ENCODE assay signal across 16 cellular contexts in genomic region chr6:96724641-96725040, GRCh38.
A peak's percentile ranks its signal among the peaks of the same experiment; 100 is the strongest.
DNase-seq lines count a peak whose midpoint lies in the region; ATAC-seq, FAIRE-seq and TF ChIP-seq lines count a peak whose summit lies in the region.
"Had no signal": no experiment of that assay in that cellular context is flagged by ENCODE, and none has a peak within 500 bp of the region (broad histone marks: within the 10 kb centered on the region; RNA-seq: fewer than 3 reads in every experiment).

No MANE protein-coding gene starts in this region.

- no peaks in the 10 kb centered on the region for H3K9me3 Mint-ChIP-seq in GM23338
- no peaks in the 10 kb centered on the region for H3K9me3 Mint-ChIP-seq in activated CD4-positive, alpha-beta T cell treated with anti-CD3 and anti-CD28 coated beads for 36 hours (ENCODE audit: low read depth)
- H3K9me3 Mint-ChIP-seq: CD4-positive, alpha-beta T cell; H9 had no signal

- ATAC-seq in GM23338 = peak; percentile 65
- ATAC-seq in activated CD4-positive, alpha-beta T cell treated with anti-CD3 and anti-CD28 coated beads for 36 hours = no peak

- no peak overlapping the region for H2BK5ac ChIP-seq in H1 (ENCODE audit: low read depth, low read length)

- H3K36me3 ChIP-seq in GM23338 (ENCODE audit: insufficient read depth) (no peaks in the 10 kb centered on the region), H1 (ENCODE audit: control insufficient read depth in 2 of 4, insufficient read depth in 4 of 4, low read length in 3 of 4) (no peaks in the 10 kb centered on the region)

- H3K4me1 ChIP-seq in GM23338 (ENCODE audit: insufficient read depth) (no peaks in the 10 kb centered on the region), H1 (replicated peaks in 1 of 4; ENCODE audit: control insufficient read depth in 3 of 4, insufficient read depth in 4 of 4, low read length in 3 of 4) (no peaks in the 10 kb centered on the region)

- TF ChIP-seq POLR2A in H1 (IDR thresholded peaks at IDR 0.05; ENCODE audit: control extremely low read depth in 1 of 2, low read depth in 2 of 2, low read length in 2 of 2) = no peak

- no peak overlapping the region for H2BK12ac ChIP-seq in H1 (ENCODE audit: low read depth, low read length)

- H3K27ac Mint-ChIP-seq in GM23338 = no peak overlapping the region
- H3K27ac Mint-ChIP-seq in activated CD4-positive, alpha-beta T cell treated with anti-CD3 and anti-CD28 coated beads for 36 hours = no peak overlapping the region
- H3K27ac Mint-ChIP-seq: B cell; CD4-positive, alpha-beta T cell; H9 had no signal

- no peak overlapping the region for H4K91ac ChIP-seq in H1 (replicated peaks; ENCODE audit: insufficient read length, low read length)

- FAIRE-seq in H1 (lab: Jason Lieb, UNC) = no peak
- FAIRE-seq: A204.1 had no signal

- H2AFZ ChIP-seq in GM23338 = no peak overlapping the region
- H2AFZ ChIP-seq in H1 (ENCODE audit: low read length) = peak overlapping the region; percentile 85
- H2AFZ ChIP-seq: GM23248 had no signal

- H3K27ac ChIP-seq in GM23338 (ENCODE audit: low read depth) (no peak overlapping the region), H1 (ENCODE audit: low read depth, low read length) (no peak overlapping the region)
- H3K27ac ChIP-seq: GM23248 had no signal

- no peak overlapping the region for H3K9ac ChIP-seq in H1 (replicated peaks in 1 of 4; ENCODE audit: extremely low read depth in 1 of 4, low read depth in 3 of 4, low read length in 3 of 4)
- H3K9ac ChIP-seq: GM23248 had no signal

- H3K4me2 ChIP-seq in GM23338 = no peak overlapping the region
- no peak overlapping the region for H3K4me2 ChIP-seq in H1 (ENCODE audit: insufficient read depth in 1 of 2, low read depth in 2 of 2, low read length in 2 of 2)

- H3K9me2 ChIP-seq in GM23338 (ENCODE audit: insufficient read depth) = 0 out of 2 replicates have a peak, but pooled peaks cover 4% of the 10 kb centered on the region

- H3K23me2 ChIP-seq in H1 (ENCODE audit: low read depth, low read length) = no peaks in the 10 kb centered on the region

- H3K4ac ChIP-seq in H1 (replicated peaks; ENCODE audit: insufficient read length, low read depth, low read length) = no peak overlapping the region

- H3K14ac ChIP-seq in H1 (ENCODE audit: insufficient read length) = no peak overlapping the region

- TF ChIP-seq RAD21 in H1 (IDR thresholded peaks at IDR 0.05 in 1 of 2, conservative IDR thresholded peaks at IDR 0.05 in 1 of 2; ENCODE audit: low read depth in 2 of 2, low read length in 2 of 2) = no peak

- H3K27me3 ChIP-seq in GM23338 (ENCODE audit: insufficient read depth) (no peaks in the 10 kb centered on the region), H1 (replicated peaks in 1 of 4; ENCODE audit: control insufficient read depth in 3 of 4, extremely low read depth in 1 of 4, insufficient read depth in 3 of 4, low read length in 3 of 4) (no peaks in the 10 kb centered on the region)

- no peak overlapping the region for H3K23ac ChIP-seq in H1 (ENCODE audit: insufficient read length)

- peaks cover 2% of the 10 kb centered on the region for H3K27me3 Mint-ChIP-seq in GM23338 (ENCODE audit: insufficient read depth, low read depth, poor library complexity)
- peaks cover 11% of the 10 kb centered on the region for H3K27me3 Mint-ChIP-seq in activated CD4-positive, alpha-beta T cell treated with anti-CD3 and anti-CD28 coated beads for 36 hours
- H3K27me3 Mint-ChIP-seq: B cell had no signal

- POLR2A ChIA-PET in H1 (lab: Charles Lee; ENCODE audit: partially characterized antibody) = no interaction called here
- POLR2A ChIA-PET in activated CD4-positive, alpha-beta T cell treated with anti-CD3 and anti-CD28 coated beads for 36 hours (lab: Charles Lee) = no interaction called here

- no peak overlapping the region for H3K18ac ChIP-seq in H1 (ENCODE audit: extremely low read depth, low read length)

- 85% methylated on average over 4 of the region's 4 CpGs; no CpG with 5 or more reads in 1 of the 2 experiments for WGBS in H1 (ENCODE audit: extremely low coverage in 1 of 2, insufficient coverage in 1 of 2, insufficient read length in 1 of 2, insufficient replicate concordance in 2 of 2, low coverage in 1 of 2, low lambda C conversion rate in 2 of 2, missing lambda C conversion rate in 1 of 2), 2 experiments

- no peak overlapping the region for H4K5ac ChIP-seq in H1 (ENCODE audit: insufficient read length, low read depth, low read length)

- H3K36me3 Mint-ChIP-seq in GM23338 (ENCODE audit: low read depth) = no peaks in the 10 kb centered on the region
- no peaks in the 10 kb centered on the region for H3K36me3 Mint-ChIP-seq in activated CD4-positive, alpha-beta T cell treated with anti-CD3 and anti-CD28 coated beads for 36 hours (ENCODE audit: low read depth)

- no peak overlapping the region for H3K56ac ChIP-seq in H1 (replicated peaks; ENCODE audit: insufficient read length, low read depth, low read length)

- H3K4me3 Mint-ChIP-seq in GM23338 = no peak overlapping the region
- no peak overlapping the region for H3K4me3 Mint-ChIP-seq in activated CD4-positive, alpha-beta T cell treated with anti-CD3 and anti-CD28 coated beads for 36 hours
- H3K4me3 Mint-ChIP-seq: B cell; CD4-positive, alpha-beta T cell; H9 had no signal

- H2BK20ac ChIP-seq in H1 (ENCODE audit: low read length) = no peak overlapping the region

- H3K4me3 ChIP-seq in GM23338 = no peak overlapping the region
- no peak overlapping the region for H3K4me3 ChIP-seq in H1 (ENCODE audit: extremely low read depth in 1 of 4, insufficient read depth in 2 of 4, low read depth in 3 of 4, low read length in 4 of 4)
- H3K4me3 ChIP-seq: GM23248 had no signal

- H3F3A ChIP-seq in GM23338 (replicated peaks; ENCODE audit: low read depth) = no peaks in the 10 kb centered on the region

- peak; percentile 4 for DNase-seq in NCI-H510A treated with DMSO at 0.1 percent for 48 hours (lab: John Stamatoyannopoulos, UW)
- no peak for DNase-seq in NCI-H510A (lab: John Stamatoyannopoulos, UW)
- DNase-seq in GM23338 (ENCODE audit: low spot score) = no peak
- no peak for DNase-seq in H1 (ENCODE audit: low read depth in 1 of 2, low spot score in 2 of 2)
- DNase-seq in islet precursor cell = peak; percentile 78
- no peak for DNase-seq in activated CD4-positive, alpha-beta T cell treated with anti-CD3 and anti-CD28 coated beads for 36 hours
- DNase-seq in NK-92 (lab: John Stamatoyannopoulos, UW; ENCODE audit: unreplicated experiment) = no peak
- DNase-seq: C1 segment of cervical spinal cord; Calu3; CD4-positive, alpha-beta T cell; DMS 273 treated with DMSO at 0.1 percent for 48 hours; GM23248; H9; IMR-90 had no signal

- no peaks in the 10 kb centered on the region for H3K9me3 ChIP-seq in H1 (ENCODE audit: insufficient read depth in 2 of 2, low read depth in 1 of 2, low read length in 1 of 2)

- TF ChIP-seq EP300 in H1 (IDR thresholded peaks at IDR 0.05; ENCODE audit: borderline replicate concordance in 1 of 2, low read depth in 2 of 2, low read length in 2 of 2) = no peak

- no peaks in the 10 kb centered on the region for H3K79me2 ChIP-seq in GM23338 (replicated peaks; ENCODE audit: insufficient read depth)
- no peaks in the 10 kb centered on the region for H3K79me2 ChIP-seq in H1 (ENCODE audit: control insufficient read depth in 1 of 2, insufficient read depth in 2 of 2, low read length in 2 of 2)

- no peaks in the 10 kb centered on the region for H3K79me1 ChIP-seq in H1 (ENCODE audit: low read depth, low read length)

- no peaks in the 10 kb centered on the region for H3K4me1 Mint-ChIP-seq in GM23338
- H3K4me1 Mint-ChIP-seq in activated CD4-positive, alpha-beta T cell treated with anti-CD3 and anti-CD28 coated beads for 36 hours = no peaks in the 10 kb centered on the region
- H3K4me1 Mint-ChIP-seq: B cell had no signal

- no peak overlapping the region for H2AK5ac ChIP-seq in H1 (ENCODE audit: low read depth, low read length)

- no peak overlapping the region for H4K8ac ChIP-seq in H1 (ENCODE audit: extremely low read depth, insufficient read depth, low read length)

- CTCF ChIA-PET in H1 (lab: Charles Lee; ENCODE audit: partially characterized antibody) = interaction anchor here (2.1 kb wide), 1 partner anchor 9 kb away, joined by 4 read pairs; no protein-coding TSS in a partner anchor
- CTCF ChIA-PET in activated CD4-positive, alpha-beta T cell treated with anti-CD3 and anti-CD28 coated beads for 36 hours (lab: Charles Lee) = no interaction called here

- H2BK120ac ChIP-seq in H1 (replicated peaks; ENCODE audit: low read depth, low read length) = no peak overlapping the region

- H4K20me1 ChIP-seq in GM23338 (replicated peaks; ENCODE audit: insufficient read depth) = no peaks in the 10 kb centered on the region
- no peaks in the 10 kb centered on the region for H4K20me1 ChIP-seq in H1 (replicated peaks in 1 of 2; ENCODE audit: control insufficient read depth in 1 of 2, insufficient read depth in 2 of 2, low read length in 2 of 2)

- H2BK15ac ChIP-seq in H1 (ENCODE audit: low read length) = no peak overlapping the region

- intact Hi-C loops in activated CD4-positive, alpha-beta T cell treated with anti-CD3 and anti-CD28 coated beads for 36 hours (cut with DNase I, micrococcal nuclease) = no loop called here

- TF ChIP-seq CTCF in GM23338 (conservative IDR thresholded peaks at IDR 0.05; ENCODE audit: low read depth in 2 of 2) (no peak), H1 (IDR thresholded peaks at IDR 0.05; ENCODE audit: control extremely low read depth in 1 of 3, insufficient read depth in 1 of 3, low read depth in 1 of 3, low read length in 3 of 3) (no peak)

TF ChIP-seq in GM23338, 12 proteins besides CTCF, POLR2A, EP300 and RAD21 (continues in another document):
- TF ChIP-seq POLR2AphosphoS5 (IDR thresholded peaks at IDR 0.05; ENCODE audit: low read depth) = no peak
- no peak for TF ChIP-seq JUNB (IDR thresholded peaks at IDR 0.05; ENCODE audit: unreplicated experiment)
- no peak for TF ChIP-seq NANOG (IDR thresholded peaks at IDR 0.05; ENCODE audit: borderline replicate concordance)
- no peak for TF ChIP-seq STAT1 (IDR thresholded peaks at IDR 0.05; ENCODE audit: unreplicated experiment)
- no peak for TF ChIP-seq ZNF331 (CRISPR knock-in tag; IDR thresholded peaks at IDR 0.05; ENCODE audit: low read depth)
- no peak for TF ChIP-seq EZH2phosphoT487 (IDR thresholded peaks at IDR 0.05; ENCODE audit: unreplicated experiment)

TF ChIP-seq in H1, 55 proteins besides CTCF, POLR2A, EP300 and RAD21 (continues in another document):
- no peak for TF ChIP-seq ATF3 (IDR thresholded peaks at IDR 0.05; ENCODE audit: insufficient read depth, low read depth, low read length)
- TF ChIP-seq CREB1 (IDR thresholded peaks at IDR 0.05) = no peak
- no peak for TF ChIP-seq ASH2L (IDR thresholded peaks at IDR 0.05; ENCODE audit: low read length)
- TF ChIP-seq TEAD4 (IDR thresholded peaks at IDR 0.05; ENCODE audit: low read depth, low read length) = no peak
- no peak for TF ChIP-seq CHD1 (IDR thresholded peaks at IDR 0.05; ENCODE audit: low read depth, low read length)
- no peak for TF ChIP-seq CBX5 (IDR thresholded peaks at IDR 0.05; ENCODE audit: low read depth, low read length)
- TF ChIP-seq KDM5A (IDR thresholded peaks at IDR 0.05; ENCODE audit: low read length) = no peak
- TF ChIP-seq KDM1A (IDR thresholded peaks at IDR 0.05; ENCODE audit: borderline replicate concordance, low read length) = no peak

Comparison
In these comparisons a context has a peak if more than half of its experiments do, and no peak if none do; other contexts are left out.
1. DNase-seq: peak in NCI-H510A treated with DMSO at 0.1 percent for 48 hours (single experiment) and islet precursor cell (single experiment); none in NCI-H510A (single experiment), GM23338 (single experiment), H1 (0 of 2), activated CD4-positive, alpha-beta T cell treated with anti-CD3 and anti-CD28 coated beads for 36 hours (single experiment) and NK-92 (single experiment).